8 cellular contexts compared by ENCODE assay signal in genomic region chr15:74937602-74938371, GRCh38. TPM values are rescaled to one million over a fixed set of nuclear protein-coding genes. Genes with fewer than 3 reads are reported as not detected.
DNase-seq lines count a peak whose midpoint lies in the region; ATAC-seq and TF ChIP-seq lines count a peak whose summit lies in the region.

Gene COX5A, minus strand, starts transcription at chr15:74938073. Its CDS starts 59 bp downstream, at chr15:74938014.

- peak within 1 kb of the TSS; percentile 90 to 93 for H3K27ac ChIP-seq in prostate gland

- H3K4me1 ChIP-seq in prostate gland (replicated peaks), result no peaks in the 10 kb centered on the region

- peak within 1 kb of the TSS; percentile 87 for H3K4me3 Mint-ChIP-seq in T-helper 1 cell treated with Interleukin-12 subunit alpha and Interleukin-12 subunit beta and Interleukin-4 antibody, amounts not matched to agents 30 μg/mL and 1 μg/mL, for 36 hours

- no peaks in the 10 kb centered on the region for H3K9me3 Mint-ChIP-seq in T-helper 1 cell treated with Interleukin-12 subunit alpha and Interleukin-12 subunit beta and Interleukin-4 antibody, amounts not matched to agents 30 μg/mL and 1 μg/mL, for 36 hours

- H3K27me3 ChIP-seq in prostate gland (replicated peaks; ENCODE audit: insufficient read depth), result no peaks in the 10 kb centered on the region

- peaks cover 6% of the 10 kb centered on the region for H3K36me3 Mint-ChIP-seq in T-helper 1 cell treated with Interleukin-12 subunit alpha and Interleukin-12 subunit beta and Interleukin-4 antibody, amounts not matched to agents 30 μg/mL and 1 μg/mL, for 36 hours (ENCODE audit: low read depth)

- peak within 1 kb of the TSS; percentile 81 to 96 for H3K4me3 ChIP-seq in prostate gland

- intact Hi-C loops in left cardiac atrium (cut with DNase I) (loop anchor here in 1 of 2 donors (5.0 kb wide), 1 partner anchor 155 kb away; the partner anchor contains the start of gene CSK), prostate gland (cut with DNase I) (no loop called here)

- TF ChIP-seq CTCF in prostate gland (IDR thresholded peaks at IDR 0.05), result peak in 2 of 4 experiments; percentile 3 to 20

- ATAC-seq in GM18499 (IDR thresholded peaks at IDR 0.05; ENCODE audit: insufficient read depth, unreplicated experiment) (peak; percentile 51), HG02885 (IDR thresholded peaks at IDR 0.05; ENCODE audit: poor library complexity, unreplicated experiment) (peak; percentile 89), left cardiac atrium (peak; percentile 99)

- no peaks in the 10 kb centered on the region for H3K36me3 ChIP-seq in prostate gland

- H3K27me3 Mint-ChIP-seq in T-helper 1 cell treated with Interleukin-12 subunit alpha and Interleukin-12 subunit beta and Interleukin-4 antibody, amounts not matched to agents 30 μg/mL and 1 μg/mL, for 36 hours (ENCODE audit: low read depth), result no peaks in the 10 kb centered on the region

- no peaks in the 10 kb centered on the region for H3K9me3 ChIP-seq in prostate gland

- peaks cover 20% of the 10 kb centered on the region for H3K4me1 Mint-ChIP-seq in T-helper 1 cell treated with Interleukin-12 subunit alpha and Interleukin-12 subunit beta and Interleukin-4 antibody, amounts not matched to agents 30 μg/mL and 1 μg/mL, for 36 hours (ENCODE audit: low read depth)

- H3K27ac Mint-ChIP-seq in T-helper 1 cell treated with Interleukin-12 subunit alpha and Interleukin-12 subunit beta and Interleukin-4 antibody, amounts not matched to agents 30 μg/mL and 1 μg/mL, for 36 hours, result peak within 1 kb of the TSS; percentile 90

- TF ChIP-seq POLR2A in prostate gland (IDR thresholded peaks at IDR 0.05), result peak; percentile 78

- under 1% methylated on average over 84 of the region's 84 CpGs for WGBS in prostate gland

- DNase-seq in NCI-H146 treated with DMSO at 0.1 percent for 48 hours (lab: John Stamatoyannopoulos, UW; ENCODE audit: unreplicated experiment) (peak; percentile 66), amniotic stem cell (lab: John Stamatoyannopoulos, UW) (peak; percentile 94), left cardiac atrium (peak; percentile 95), prostate gland (ENCODE audit: low spot score) (peak; percentile 94), ureter (ENCODE audit: low spot score) (peak; percentile 92)

RNA-seq across cellular contexts. Expression of gene COX5A, which starts in this region (rescaled TPM):
- total RNA-seq in left cardiac atrium (100 to 1,000 TPM; 817 to 989 TPM), prostate gland (100 to 1,000 TPM in 1 of 2 donors, 10 to 100 TPM in 1; 93.3 to 171 TPM), ureter (172 TPM)

Comparison
In these comparisons a context has a peak if more than half of its experiments do, and no peak if none do; other contexts are left out.
1. Peak in every context shown above with its lines: DNase-seq, ATAC-seq, H3K4me3 ChIP-seq and H3K27ac ChIP-seq.